Comparison of ENCODE assay signal across 9 cellular contexts in genomic region chr2:31729442-31730092, GRCh38.
A peak's percentile ranks its signal among the peaks of the same experiment; 100 is the strongest.
DNase-seq lines count a peak whose midpoint lies in the region; ATAC-seq and TF ChIP-seq lines count a peak whose summit lies in the region.
"Had no signal": no experiment of that assay in that cellular context is flagged by ENCODE, and none has a peak within 500 bp of the region (broad histone marks: within the 10 kb centered on the region; RNA-seq: fewer than 3 reads in every experiment).

No MANE protein-coding gene starts in this region.

- in situ Hi-C loops in Caki2 (cut with HindIII; ENCODE audit: low pct_unique_long_range_greater_than_20kb, low sequenced_read_pairs) = no loop called here

- ATAC-seq in HG02885 (IDR thresholded peaks at IDR 0.05; ENCODE audit: poor library complexity, unreplicated experiment) = peak; percentile 38
- ATAC-seq in HG02588 (IDR thresholded peaks at IDR 0.05; ENCODE audit: unreplicated experiment) = no peak

- no peaks in the 10 kb centered on the region for H3K4me1 Mint-ChIP-seq in CD14-positive monocyte

- H3K9me3 Mint-ChIP-seq in CD14-positive monocyte = peaks cover 0 to 8% (median 5%) of the 10 kb centered on the region in 7 donors

- H3K27ac Mint-ChIP-seq in CD14-positive monocyte = peak overlapping the region in 1 of 7 donors; percentile 36
- H3K27ac Mint-ChIP-seq: activated T-cell treated with anti-CD3 and anti-CD28 coated beads, Interleukin-2, amount 50 U/mL, for 24 hours had no signal

- peaks cover 3 to 5% (median 4%) of the 10 kb centered on the region in 3 donors for H3K27me3 Mint-ChIP-seq in CD14-positive monocyte (ENCODE audit: low read depth in 3 of 3)

- no peak for TF ChIP-seq CTCF in CD14-positive monocyte (IDR thresholded peaks at IDR 0.05)

- DNase-seq in Caki2 (ENCODE audit: low read depth) = peak; percentile 20
- peak; percentile 12 for DNase-seq in RPMI8226
- DNase-seq in iPS DF 4.7 (ENCODE audit: extremely low read depth, low spot score) = peak; percentile 56
- DNase-seq in CD14-positive monocyte (ENCODE audit: low spot score) = no peak
- DNase-seq in activated effector memory CD4-positive, alpha-beta T cell treated with Interleukin-2 at 50 U/mL for 16 hours = no peak
- no peak for DNase-seq in hypothalamus (lab: John Stamatoyannopoulos, UW)
- DNase-seq: activated T-cell treated with anti-CD3 and anti-CD28 coated beads, Interleukin-2, amount 50 U/mL, for 24 hours had no signal

- H3K4me3 Mint-ChIP-seq in CD14-positive monocyte = no peak overlapping the region
- H3K4me3 Mint-ChIP-seq: activated T-cell treated with anti-CD3 and anti-CD28 coated beads, Interleukin-2, amount 50 U/mL, for 24 hours had no signal

- intact Hi-C loops in CD14-positive monocyte (cut with micrococcal nuclease) = no loop called here

- no peaks in the 10 kb centered on the region for H3K36me3 Mint-ChIP-seq in CD14-positive monocyte

Comparison
In these comparisons a context has a peak if more than half of its experiments do, and no peak if none do; other contexts are left out.
1. DNase-seq: peak in Caki2 (single experiment), RPMI8226 (single experiment) and iPS DF 4.7 (single experiment); none in CD14-positive monocyte (single experiment), activated effector memory CD4-positive, alpha-beta T cell treated with Interleukin-2 at 50 U/mL for 16 hours (single experiment) and hypothalamus (0 of 51).